Comparison of ENCODE assay signal across 11 cellular contexts in genomic region chr16:3839402-3840184, GRCh38.
"Had no signal": no experiment of that assay in that cellular context is flagged by ENCODE, and none has a peak within 500 bp of the region (broad histone marks: within the 10 kb centered on the region; RNA-seq: fewer than 3 reads in every experiment).

No MANE protein-coding gene starts in this region.

- H3K36me3 ChIP-seq: gastroesophageal sphincter, lower lobe of right lung, ovary, uterus had no signal

- H3K27me3 ChIP-seq: gastroesophageal sphincter, ovary, uterus had no signal

- H3K9me3 Mint-ChIP-seq: naive thymus-derived CD8-positive, alpha-beta T cell had no signal

- H3K27me3 Mint-ChIP-seq: naive thymus-derived CD8-positive, alpha-beta T cell had no signal

- DNase-seq: activated naive CD4-positive, alpha-beta T cell treated with anti-CD3 and anti-CD28 coated beads, Interleukin-2, amount 50 U/mL, for 16 hours; cerebellar nuclear complex; lower lobe of right lung; mucosa of descending colon; naive thymus-derived CD8-positive, alpha-beta T cell; ovary; stimulated activated CD4-positive, alpha-beta T cell treated with anti-CD3 and anti-CD28 coated beads, Interleukin-15, amount 100 ng/mL, for 24 hours; stimulated activated CD4-positive, alpha-beta T cell treated with anti-CD3 and anti-CD28 coated beads, Interleukin-4, amount 100 ng/mL, for 24 hours; uterus had no signal

- ATAC-seq: activated CD4-positive, CD25-positive, alpha-beta regulatory T cell treated with anti-CD3 and anti-CD28 coated beads, Interleukin-2, amount 50 U/mL, for 24 hours; gastroesophageal sphincter; lower lobe of right lung; mucosa of descending colon; naive thymus-derived CD8-positive, alpha-beta T cell had no signal

- H3K4me3 ChIP-seq: gastroesophageal sphincter, lower lobe of right lung, mucosa of descending colon, ovary, uterus had no signal

- H3K27ac ChIP-seq: gastroesophageal sphincter, lower lobe of right lung, ovary, uterus had no signal

- H3K9me3 ChIP-seq: gastroesophageal sphincter, lower lobe of right lung, mucosa of descending colon, ovary, uterus had no signal
